ENCODE assay signal across 9 cellular contexts in the genomic region with DNA sequence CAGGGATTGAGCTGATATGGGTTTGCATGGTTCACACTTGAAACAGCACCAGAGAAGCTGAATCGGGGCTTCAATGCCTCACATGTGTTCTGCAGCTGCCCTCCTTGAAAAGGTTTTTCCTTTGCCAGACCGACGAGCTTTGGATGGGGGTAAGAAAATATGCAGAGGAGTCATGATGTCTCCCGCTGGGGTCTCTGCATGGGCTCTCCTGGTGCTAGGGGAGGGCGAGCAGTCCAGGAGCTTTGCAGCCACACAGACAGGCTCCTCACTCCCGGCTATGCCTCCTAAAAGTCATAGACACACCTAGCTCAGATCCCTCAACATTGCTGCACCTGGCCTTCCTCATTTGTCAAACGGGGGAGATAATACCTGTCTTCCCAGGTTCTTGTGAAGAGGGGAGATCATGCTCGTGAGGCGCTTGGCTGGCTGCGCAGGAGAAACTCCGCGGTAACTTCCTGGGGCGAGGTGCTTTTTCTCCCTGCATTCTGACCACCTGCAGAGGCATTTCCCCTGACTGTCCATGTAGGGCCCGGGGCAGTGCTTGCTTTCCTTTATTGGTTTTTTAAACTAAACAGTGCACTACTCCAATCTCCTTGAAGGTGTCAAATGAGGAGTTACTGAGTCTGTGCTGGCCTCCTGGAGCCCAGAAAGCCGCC.
DNase-seq lines count a peak whose midpoint lies in the region; ATAC-seq and TF ChIP-seq lines count a peak whose summit lies in the region.
"Had no signal": no experiment of that assay in that cellular context is flagged by ENCODE, and none has a peak within 500 bp of the region (broad histone marks: within the 10 kb centered on the region; RNA-seq: fewer than 3 reads in every experiment).

No MANE protein-coding gene starts in this region.

- H3K4me3 ChIP-seq in astrocyte of the spinal cord (ENCODE audit: low read depth, low read length): no peak overlapping the region

- DNase-seq in activated CD8-positive, alpha-beta memory T cell treated with anti-CD3 and anti-CD28 coated beads for 24 hours: peak; percentile 56
- DNase-seq in activated CD8-positive, alpha-beta memory T cell treated with anti-CD3 and anti-CD28 coated beads, Interleukin-2, amount 50 U/mL, for 4 hours: no peak
- DNase-seq in astrocyte of the spinal cord (ENCODE audit: low read depth, low spot score) (peak; percentile 52), NCI-H1436 (lab: John Stamatoyannopoulos, UW) (no peak), H4 (ENCODE audit: low spot score) (no peak)
- no peak for DNase-seq in stimulated activated effector memory CD8-positive, alpha-beta T cell treated with anti-CD3 and anti-CD28 coated beads, Interleukin-12 subunit alpha, Interleukin-12 subunit beta, amount 100 ng/mL, for 72 hours (ENCODE audit: low spot score in 2 of 2)
- no peak for DNase-seq in effector CD8-positive, alpha-beta T cell (lab: John Stamatoyannopoulos, UW)

- no peak for TF ChIP-seq CTCF in astrocyte of the spinal cord (IDR thresholded peaks at IDR 0.05; ENCODE audit: low read depth, low read length)

- no peaks in the 10 kb centered on the region for H3K36me3 Mint-ChIP-seq in stimulated activated effector memory CD8-positive, alpha-beta T cell treated with anti-CD3 and anti-CD28 coated beads, Interleukin-12 subunit alpha, Interleukin-12 subunit beta, amount 100 ng/mL, for 72 hours
- H3K36me3 Mint-ChIP-seq: activated naive CD4-positive, alpha-beta T cell treated with anti-CD3 and anti-CD28 coated beads, Interleukin-2, amount 50 U/mL, for 24 hours had no signal

- ATAC-seq in HG02981 (IDR thresholded peaks at IDR 0.05; ENCODE audit: unreplicated experiment): peak; percentile 12
- peak; percentile 33 for ATAC-seq in stimulated activated effector memory CD8-positive, alpha-beta T cell treated with anti-CD3 and anti-CD28 coated beads, Interleukin-12 subunit alpha, Interleukin-12 subunit beta, amount 100 ng/mL, for 72 hours

- H3K27ac Mint-ChIP-seq in stimulated activated effector memory CD8-positive, alpha-beta T cell treated with anti-CD3 and anti-CD28 coated beads, Interleukin-12 subunit alpha, Interleukin-12 subunit beta, amount 100 ng/mL, for 72 hours: no peak overlapping the region
- H3K27ac Mint-ChIP-seq: activated naive CD4-positive, alpha-beta T cell treated with anti-CD3 and anti-CD28 coated beads, Interleukin-2, amount 50 U/mL, for 24 hours had no signal

- H3K4me3 Mint-ChIP-seq in stimulated activated effector memory CD8-positive, alpha-beta T cell treated with anti-CD3 and anti-CD28 coated beads, Interleukin-12 subunit alpha, Interleukin-12 subunit beta, amount 100 ng/mL, for 72 hours: no peak overlapping the region
- H3K4me3 Mint-ChIP-seq: activated naive CD4-positive, alpha-beta T cell treated with anti-CD3 and anti-CD28 coated beads, Interleukin-2, amount 50 U/mL, for 24 hours had no signal

- in situ Hi-C loops in astrocyte of the spinal cord (cut with HindIII; ENCODE audit: low sequenced_read_pairs): no loop called here

- no peaks in the 10 kb centered on the region for H3K9me3 Mint-ChIP-seq in stimulated activated effector memory CD8-positive, alpha-beta T cell treated with anti-CD3 and anti-CD28 coated beads, Interleukin-12 subunit alpha, Interleukin-12 subunit beta, amount 100 ng/mL, for 72 hours
- H3K9me3 Mint-ChIP-seq: activated naive CD4-positive, alpha-beta T cell treated with anti-CD3 and anti-CD28 coated beads, Interleukin-2, amount 50 U/mL, for 24 hours had no signal

- H3K4me1 Mint-ChIP-seq in stimulated activated effector memory CD8-positive, alpha-beta T cell treated with anti-CD3 and anti-CD28 coated beads, Interleukin-12 subunit alpha, Interleukin-12 subunit beta, amount 100 ng/mL, for 72 hours: peaks cover 7% of the 10 kb centered on the region
- H3K4me1 Mint-ChIP-seq: activated naive CD4-positive, alpha-beta T cell treated with anti-CD3 and anti-CD28 coated beads, Interleukin-2, amount 50 U/mL, for 24 hours had no signal

Comparison
In these comparisons a context has a peak if more than half of its experiments do, and no peak if none do; other contexts are left out.
1. DNase-seq: peak in activated CD8-positive, alpha-beta memory T cell treated with anti-CD3 and anti-CD28 coated beads for 24 hours (single experiment) and astrocyte of the spinal cord (single experiment); none in activated CD8-positive, alpha-beta memory T cell treated with anti-CD3 and anti-CD28 coated beads, Interleukin-2, amount 50 U/mL, for 4 hours (single experiment), stimulated activated effector memory CD8-positive, alpha-beta T cell treated with anti-CD3 and anti-CD28 coated beads, Interleukin-12 subunit alpha, Interleukin-12 subunit beta, amount 100 ng/mL, for 72 hours (0 of 2), NCI-H1436 (single experiment), effector CD8-positive, alpha-beta T cell (single experiment) and H4 (single experiment).